ENCODE assay signal across 10 cellular contexts in the genomic region with DNA sequence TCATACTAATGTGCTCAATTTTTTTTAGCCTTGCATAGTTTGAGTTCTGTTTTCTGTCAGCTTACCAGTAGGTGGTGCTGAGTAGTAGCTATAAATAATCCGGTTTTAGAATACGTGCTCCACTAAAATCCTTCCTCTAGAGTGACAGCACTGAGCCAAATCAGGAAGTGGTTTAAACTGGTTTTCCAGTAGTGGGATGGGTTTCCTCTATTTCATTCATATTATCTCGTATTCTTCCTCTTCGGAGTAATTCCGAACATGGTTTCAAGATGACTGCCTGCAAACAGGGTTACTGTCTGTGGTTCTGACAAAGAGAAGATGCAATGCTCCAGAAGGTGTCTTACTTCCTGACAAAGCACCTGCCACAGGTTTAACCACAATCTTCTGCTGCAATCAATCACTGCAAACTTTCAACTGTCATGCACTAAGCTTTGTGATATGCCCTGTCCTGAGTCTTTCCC.
DNase-seq lines count a peak whose midpoint lies in the region; ATAC-seq and TF ChIP-seq lines count a peak whose summit lies in the region.
"Had no signal": no experiment of that assay in that cellular context is flagged by ENCODE, and none has a peak within 500 bp of the region (broad histone marks: within the 10 kb centered on the region; RNA-seq: fewer than 3 reads in every experiment).

No MANE protein-coding gene starts in this region.

- ATAC-seq in DND-41 (ENCODE audit: insufficient read depth, low read depth), result 0 out of 3 replicates have a peak, but pooled peaks have one; percentile 37
- ATAC-seq in GM19468 (IDR thresholded peaks at IDR 0.05; ENCODE audit: extremely low read depth, unreplicated experiment), result peak; percentile 54
- ATAC-seq in naive thymus-derived CD8-positive, alpha-beta T cell, result peak in 1 of 2 donors; percentile 36
- ATAC-seq in left cardiac atrium, result no peak
- no peak for ATAC-seq in sciatic nerve

- DNase-seq in DND-41 (no peak), HT-29 (ENCODE audit: low spot score) (peak; percentile 29), SKM-1 treated with dmso at 0.1 percent for 144 hours (lab: John Stamatoyannopoulos, UW; ENCODE audit: unreplicated experiment) (peak; percentile 45), left cardiac atrium (no peak), sigmoid colon (no peak), sciatic nerve (ENCODE audit: low spot score) (no peak)
- peak in 2 of 10 donors; percentile 0 to 9 for DNase-seq in naive thymus-derived CD8-positive, alpha-beta T cell
- DNase-seq: T-cell had no signal

- no peaks in the 10 kb centered on the region for H3K36me3 Mint-ChIP-seq in naive thymus-derived CD8-positive, alpha-beta T cell
- H3K36me3 Mint-ChIP-seq: T-cell had no signal

- no peaks in the 10 kb centered on the region for H3K4me1 ChIP-seq in DND-41 (ENCODE audit: insufficient read depth, low read length)
- H3K4me1 ChIP-seq in sigmoid colon, result no peaks in the 10 kb centered on the region

- peak overlapping the region in 1 of 10 donors; percentile 35 for H3K27ac Mint-ChIP-seq in naive thymus-derived CD8-positive, alpha-beta T cell
- H3K27ac Mint-ChIP-seq: T-cell had no signal

- peaks cover 0 to 18% (median 8%) of the 10 kb centered on the region in 9 donors for H3K9me3 Mint-ChIP-seq in naive thymus-derived CD8-positive, alpha-beta T cell

- H2AFZ ChIP-seq in DND-41 (ENCODE audit: low read depth, low read length), result no peak overlapping the region

- 30 to 48% methylated on average over 5 of the region's 5 CpGs for WGBS in sigmoid colon, 2 donors

- H3K4me3 ChIP-seq in DND-41 (ENCODE audit: low read depth in 1 of 2, low read length in 2 of 2), result no peak overlapping the region
- no peak overlapping the region for H3K4me3 ChIP-seq in sigmoid colon
- H3K4me3 ChIP-seq: lung had no signal

- peaks cover 4 to 8% (median 6%) of the 10 kb centered on the region in 4 donors for H3K4me1 Mint-ChIP-seq in naive thymus-derived CD8-positive, alpha-beta T cell

- H3K27ac ChIP-seq in DND-41 (ENCODE audit: low read length) (no peak overlapping the region), sigmoid colon (no peak overlapping the region)

- H3K79me2 ChIP-seq in DND-41 (ENCODE audit: insufficient read depth, low read length), result no peaks in the 10 kb centered on the region

- H3K4me2 ChIP-seq in DND-41 (ENCODE audit: insufficient read depth, low read length), result no peak overlapping the region

- no peak overlapping the region for H3K9ac ChIP-seq in DND-41 (ENCODE audit: low read depth, low read length)

- no peaks in the 10 kb centered on the region for H3K27me3 ChIP-seq in DND-41 (ENCODE audit: insufficient read depth, low read length, poor library complexity)
- no peaks in the 10 kb centered on the region for H3K27me3 ChIP-seq in sigmoid colon

- H3K27me3 Mint-ChIP-seq in naive thymus-derived CD8-positive, alpha-beta T cell, result peaks cover 2 to 6% (median 3%) of the 10 kb centered on the region in 5 donors
- H3K27me3 Mint-ChIP-seq: T-cell had no signal

- H3K36me3 ChIP-seq in DND-41 (ENCODE audit: insufficient read depth, low read length) (no peaks in the 10 kb centered on the region), sigmoid colon (no peaks in the 10 kb centered on the region)

- intact Hi-C loops in left cardiac atrium (cut with DNase I) (no loop called here), sigmoid colon (cut with DNase I) (no loop called here), sciatic nerve (cut with DNase I) (no loop called here)

- peak; percentile 48 for TF ChIP-seq CTCF in DND-41 (IDR thresholded peaks at IDR 0.05; ENCODE audit: borderline replicate concordance, extremely low read depth, low read length, poor library complexity, severe bottlenecking)
- TF ChIP-seq CTCF in sigmoid colon (IDR thresholded peaks at IDR 0.05), result no peak

- H3K9me3 ChIP-seq in DND-41 (ENCODE audit: insufficient read depth, low read length, severe bottlenecking) (no peaks in the 10 kb centered on the region), sigmoid colon (peaks cover 0 to 5% (median 0%) of the 10 kb centered on the region in 4 donors)

- POLR2A ChIA-PET in naive thymus-derived CD8-positive, alpha-beta T cell (lab: Charles Lee), result no interaction called here

- no peaks in the 10 kb centered on the region for H4K20me1 ChIP-seq in DND-41 (ENCODE audit: insufficient read depth, low read length)

- no peak for TF ChIP-seq EP300 in sigmoid colon (IDR thresholded peaks at IDR 0.05)

- H3K4me3 Mint-ChIP-seq in naive thymus-derived CD8-positive, alpha-beta T cell, result peak overlapping the region in 8 of 10 donors; percentile 25 to 61 (median 41)
- H3K4me3 Mint-ChIP-seq: T-cell had no signal

- no peak for TF ChIP-seq POLR2A in sigmoid colon (IDR thresholded peaks at IDR 0.05)

Comparison
In these comparisons a context has a peak if more than half of its experiments do, and no peak if none do; other contexts are left out.
1. ATAC-seq: peak in DND-41 (single experiment) and GM19468 (single experiment); none in left cardiac atrium (0 of 2) and sciatic nerve (single experiment).
2. DNase-seq: peak in HT-29 (single experiment) and SKM-1 treated with dmso at 0.1 percent for 144 hours (single experiment); none in DND-41 (single experiment), left cardiac atrium (single experiment), sigmoid colon (single experiment) and sciatic nerve (single experiment).